8 cellular contexts compared by ENCODE assay signal in the genomic region with DNA sequence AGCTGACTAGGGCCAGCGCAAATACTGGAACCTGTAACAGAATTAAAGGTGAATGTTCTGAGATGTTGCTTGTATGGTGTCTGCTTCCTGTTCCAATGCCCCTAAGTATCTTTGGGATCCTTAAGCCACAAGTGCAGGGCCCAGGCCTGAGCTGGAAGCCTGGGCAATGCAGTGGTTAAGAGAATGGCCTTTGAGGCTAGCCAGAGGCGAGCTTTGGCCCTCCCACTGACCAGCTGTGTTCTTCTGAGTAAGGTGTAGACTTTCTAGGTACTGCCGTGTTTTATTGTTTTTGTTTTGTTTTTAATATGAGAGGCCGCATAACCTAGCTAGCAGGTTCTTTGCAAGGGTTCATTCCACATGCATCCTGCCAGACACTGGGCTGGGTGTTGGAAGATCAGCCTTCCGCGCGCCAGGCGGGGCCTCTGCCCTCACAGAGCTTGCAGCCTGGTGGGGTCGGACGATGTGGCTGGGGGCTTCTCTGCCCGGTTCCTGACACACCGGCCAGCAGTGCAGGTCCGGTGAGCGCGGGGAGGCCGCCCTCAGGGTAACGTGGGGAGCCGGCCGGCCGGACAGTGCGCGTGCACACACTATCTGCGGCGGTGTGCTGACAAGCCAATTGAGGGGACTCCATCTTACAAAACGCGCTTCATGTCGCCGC. TPM values are rescaled to one million over a fixed set of nuclear protein-coding genes. Genes with fewer than 3 reads are reported as not detected.
DNase-seq lines count a peak whose midpoint lies in the region; ATAC-seq and TF ChIP-seq lines count a peak whose summit lies in the region.

No MANE protein-coding gene starts in this region.

- ATAC-seq in activated T-cell treated with anti-CD3 and anti-CD28 coated beads, Interleukin-2, amount 50 U/mL, for 4 hours, result no peak
- peak; percentile 3 to 34 (median 12) for ATAC-seq in right lobe of liver

- H3K4me1 ChIP-seq in ascending aorta, result peaks cover 5 to 34% of the 10 kb centered on the region in 2 donors
- peaks cover 0 to 66% (median 30%) of the 10 kb centered on the region in 4 donors for H3K4me1 ChIP-seq in right lobe of liver
- peaks cover 0 to 60% (median 39%) of the 10 kb centered on the region in 4 donors for H3K4me1 ChIP-seq in tibial nerve

- no peak for DNase-seq in activated T-cell treated with anti-CD3 and anti-CD28 coated beads, Interleukin-2, amount 50 U/mL, for 4 hours
- no peak for DNase-seq in activated T-cell treated with anti-CD3 and anti-CD28 coated beads, Interleukin-2, amount 50 U/mL, for 1 hour
- no peak for DNase-seq in ascending aorta (ENCODE audit: low spot score in 2 of 2)
- DNase-seq in right lobe of liver, result no peak
- no peak for DNase-seq in tibial nerve (ENCODE audit: low spot score in 2 of 2)
- no peak for DNase-seq in NCI-H446 (lab: John Stamatoyannopoulos, UW)
- no peak for DNase-seq in HuH-7.5 (ENCODE audit: low spot score)
- no peak for DNase-seq in KG1 (lab: John Stamatoyannopoulos, UW)

- intact Hi-C loops in ascending aorta (cut with DNase I), result loop anchor here (1.0 kb wide), 1 partner anchor 30 kb away; the partner anchor contains the start of gene NAGLU
- intact Hi-C loops in right lobe of liver (cut with DNase I), result no loop called here

- no peaks in the 10 kb centered on the region for H3K27me3 Mint-ChIP-seq in activated T-cell treated with anti-CD3 and anti-CD28 coated beads, Interleukin-2, amount 50 U/mL, for 4 hours (ENCODE audit: low read depth)

- TF ChIP-seq POLR2A in right lobe of liver (IDR thresholded peaks at IDR 0.05), result no peak
- TF ChIP-seq POLR2A in tibial nerve (IDR thresholded peaks at IDR 0.05), result no peak

- peaks cover 37% of the 10 kb centered on the region for H3K4me1 Mint-ChIP-seq in activated T-cell treated with anti-CD3 and anti-CD28 coated beads, Interleukin-2, amount 50 U/mL, for 4 hours (ENCODE audit: low read depth)

- H3K4me3 ChIP-seq in ascending aorta, result peak overlapping the region; percentile 70 to 82
- H3K4me3 ChIP-seq in right lobe of liver, result peak overlapping the region; percentile 83 to 99 (median 98)
- H3K4me3 ChIP-seq in tibial nerve, result peak overlapping the region; percentile 76 to 95 (median 90)

- TF ChIP-seq CTCF in ascending aorta (IDR thresholded peaks at IDR 0.05) (no peak), right lobe of liver (IDR thresholded peaks at IDR 0.05) (no peak), tibial nerve (IDR thresholded peaks at IDR 0.05) (no peak)

- no peaks in the 10 kb centered on the region for H3K27me3 ChIP-seq in ascending aorta
- H3K27me3 ChIP-seq in right lobe of liver, result no peaks in the 10 kb centered on the region
- H3K27me3 ChIP-seq in tibial nerve, result no peaks in the 10 kb centered on the region

- H3K36me3 ChIP-seq in ascending aorta (peaks cover 32 to 49% of the 10 kb centered on the region in 2 donors), right lobe of liver (peaks cover 0 to 39% (median 15%) of the 10 kb centered on the region in 4 donors), tibial nerve (peaks cover 0 to 56% (median 28%) of the 10 kb centered on the region in 3 donors)

- H3K27ac ChIP-seq in ascending aorta (peak overlapping the region; percentile 89 to 97), right lobe of liver (peak overlapping the region; percentile 86 to 94 (median 86)), tibial nerve (peak overlapping the region; percentile 81 to 96 (median 94))

- 20% methylated on average over 2 of the region's 28 CpGs for WGBS in right lobe of liver (ENCODE audit: insufficient coverage, low coverage, low lambda C conversion rate, missing lambda C conversion rate)
- 50 to 56% methylated on average over 11 to 12 of the region's 28 CpGs for WGBS in tibial nerve, 2 donors

- TF ChIP-seq EP300 in tibial nerve (IDR thresholded peaks at IDR 0.05), result no peak

- peaks cover 14% of the 10 kb centered on the region for H3K36me3 Mint-ChIP-seq in activated T-cell treated with anti-CD3 and anti-CD28 coated beads, Interleukin-2, amount 50 U/mL, for 4 hours (ENCODE audit: insufficient read depth)

- no peaks in the 10 kb centered on the region for H3K9me3 ChIP-seq in ascending aorta
- no peaks in the 10 kb centered on the region for H3K9me3 ChIP-seq in right lobe of liver
- H3K9me3 ChIP-seq in tibial nerve, result no peaks in the 10 kb centered on the region

- H3K4me3 Mint-ChIP-seq in activated T-cell treated with anti-CD3 and anti-CD28 coated beads, Interleukin-2, amount 50 U/mL, for 4 hours, result peak overlapping the region; percentile 96

- no peaks in the 10 kb centered on the region for H3K9me3 Mint-ChIP-seq in activated T-cell treated with anti-CD3 and anti-CD28 coated beads, Interleukin-2, amount 50 U/mL, for 4 hours

RNA-seq across cellular contexts. Expression of gene MLX, which starts 0.6 kb away (rescaled TPM):
- total RNA-seq in activated T-cell treated with anti-CD3 and anti-CD28 coated beads, Interleukin-2, amount 50 U/mL, for 4 hours, result 10 to 100 TPM; 69.3 to 90.1 (median 77.7) TPM
- 15.8 TPM for total RNA-seq in ascending aorta
- 10 to 100 TPM; 34.5 to 46.2 (median 35.2) TPM for total RNA-seq in right lobe of liver
- 10 to 100 TPM; 31.8 to 44.4 (median 39.1) TPM for total RNA-seq in tibial nerve

RNA-seq across cellular contexts. Expression of gene COASY, which starts 4.4 kb away (rescaled TPM):
- total RNA-seq in activated T-cell treated with anti-CD3 and anti-CD28 coated beads, Interleukin-2, amount 50 U/mL, for 4 hours, result 100 to 1,000 TPM in 2 of 3 donors, 10 to 100 TPM in 1; 98.8 to 110 (median 105) TPM
- total RNA-seq in ascending aorta (10.9 TPM), right lobe of liver (10 to 100 TPM; 48.1 to 70.5 (median 60.9) TPM), tibial nerve (10 to 100 TPM; 22.9 to 33.9 (median 25.5) TPM)

RNA-seq across cellular contexts. Expression of gene PSMC3IP, which starts 11.2 kb away (rescaled TPM):
- 10 to 100 TPM; 23.5 to 31.0 (median 26.9) TPM for total RNA-seq in activated T-cell treated with anti-CD3 and anti-CD28 coated beads, Interleukin-2, amount 50 U/mL, for 4 hours
- total RNA-seq in ascending aorta, result 2.9 TPM
- 1 to 10 TPM in 2 of 6 experiments, under 1 TPM in 4; 0.26 to 2.4 (median 0.76) TPM for total RNA-seq in right lobe of liver
- 1 to 10 TPM; 4.9 to 9.0 (median 7.4) TPM for total RNA-seq in tibial nerve

RNA-seq across cellular contexts. Expression of gene HSD17B1, which starts 13.6 kb away (rescaled TPM):
- under 1 TPM; 0.10 to 0.53 (median 0.33) TPM for total RNA-seq in activated T-cell treated with anti-CD3 and anti-CD28 coated beads, Interleukin-2, amount 50 U/mL, for 4 hours
- total RNA-seq in ascending aorta, result not detected
- 1 to 10 TPM in 1 of 6 experiments, under 1 TPM in 5; 0.31 to 1.1 (median 0.87) TPM for total RNA-seq in right lobe of liver
- 1 to 10 TPM in 3 of 4 donors, under 1 TPM in 1; 0.78 to 4.4 (median 3.7) TPM for total RNA-seq in tibial nerve

RNA-seq across cellular contexts. Expression of gene NAGLU, which starts 30.3 kb away (rescaled TPM):
- 10 to 100 TPM; 11.6 to 12.9 (median 12.0) TPM for total RNA-seq in activated T-cell treated with anti-CD3 and anti-CD28 coated beads, Interleukin-2, amount 50 U/mL, for 4 hours
- total RNA-seq in ascending aorta (94.7 TPM), right lobe of liver (10 to 100 TPM; 36.4 to 81.6 (median 43.7) TPM), tibial nerve (100 to 1,000 TPM in 1 of 4 donors, 10 to 100 TPM in 3; 52.3 to 115 (median 67.3) TPM)

Comparison
In these comparisons a context has a peak if more than half of its experiments do, and no peak if none do; other contexts are left out.
1. ATAC-seq: peak in right lobe of liver (4 of 4); none in activated T-cell treated with anti-CD3 and anti-CD28 coated beads, Interleukin-2, amount 50 U/mL, for 4 hours (0 of 2).
2. Peak in every context shown above with its lines, with median percentiles within 50 percentile points of each other: H3K27ac ChIP-seq and H3K4me3 ChIP-seq.